In genomic region chr13:63433546-63434150, GRCh38 we compare ENCODE assay signal across 1 cellular context.
TF ChIP-seq lines count a peak whose summit lies in the region.

No MANE protein-coding gene starts in this region.

TF ChIP-seq in endothelial cell of umbilical vein, 7 proteins besides CTCF, POLR2A, EP300 and RAD21 (continued from another document):
- TF ChIP-seq JUN (IDR thresholded peaks at IDR 0.05; ENCODE audit: borderline replicate concordance, insufficient read depth, insufficient read length, low read depth) (no peak), GATA2 (IDR thresholded peaks at IDR 0.05; ENCODE audit: insufficient read depth, insufficient read length, low read depth, low read length) (peak; percentile 56), MAX (IDR thresholded peaks at IDR 0.05; ENCODE audit: insufficient read depth, insufficient read length) (no peak), FOS (IDR thresholded peaks at IDR 0.05; ENCODE audit: borderline replicate concordance, insufficient read depth, low read length) (peak; percentile 26)
TF ChIP-seq in endothelial cell of umbilical vein: peak in this region for 2.
